ENCODE assay signal across 11 cellular contexts in genomic region chr4:68816410-68817265, GRCh38. TPM values are rescaled to one million over a fixed set of nuclear protein-coding genes. Genes with fewer than 3 reads are reported as not detected.
"Had no signal": no experiment of that assay in that cellular context is flagged by ENCODE, and none has a peak within 500 bp of the region (broad histone marks: within the 10 kb centered on the region; RNA-seq: fewer than 3 reads in every experiment).

No MANE protein-coding gene starts in this region.

RNA-seq across cellular contexts. Expression of gene UGT2B10, which starts 0.8 kb away (rescaled TPM):
- total RNA-seq: activated CD4-positive, alpha-beta T cell treated with anti-CD3 and anti-CD28 coated beads, Interleukin-2, amount 10 ng/mL, durations not matched to agents 24 days and 14 days; activated CD8-positive, alpha-beta memory T cell treated with anti-CD3 and anti-CD28 coated beads for 36 hours; activated CD8-positive, alpha-beta T cell treated with anti-CD3 and anti-CD28 coated beads for 36 hours; activated naive CD8-positive, alpha-beta T cell treated with anti-CD3 and anti-CD28 coated beads for 36 hours; activated T-cell treated with anti-CD3 and anti-CD28 coated beads, Interleukin-2, amount 50 U/mL, for 72 hours; activated T-helper 17 cell treated with anti-CD3 and anti-CD28 coated beads, Interleukin-2, amount 50 U/mL, for 72 hours; aorta; MCF 10A; NCI-H460; OCI-LY7; Right ventricle myocardium superior had no signal
- polyA plus RNA-seq: aorta had no signal
